ENCODE assay signal across 17 cellular contexts in the genomic region with DNA sequence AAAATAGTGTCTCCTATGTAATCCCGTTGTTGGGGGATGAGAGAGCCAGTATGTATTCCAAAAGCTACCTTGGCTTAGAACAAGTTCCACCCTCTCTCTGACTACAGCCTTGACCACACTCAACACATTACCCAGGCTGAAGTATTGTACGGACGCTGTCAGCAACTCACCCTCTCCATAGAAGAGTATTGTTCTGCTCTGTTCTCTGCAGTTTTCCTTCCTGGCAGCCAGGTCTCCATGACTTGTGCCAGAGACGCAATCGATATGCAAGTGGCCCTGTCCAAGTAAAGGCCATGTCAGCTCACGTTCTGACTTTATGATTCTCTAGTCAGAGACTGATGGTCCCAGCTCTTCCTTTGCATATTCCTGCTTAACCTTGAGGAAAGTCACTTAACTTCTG.
"Had no signal": no experiment of that assay in that cellular context is flagged by ENCODE, and none has a peak within 500 bp of the region (broad histone marks: within the 10 kb centered on the region; RNA-seq: fewer than 3 reads in every experiment).

No MANE protein-coding gene starts in this region.

- H3K27me3 ChIP-seq: hepatocyte had no signal

- H3K27ac ChIP-seq: coronary artery, dorsolateral prefrontal cortex, esophagus muscularis mucosa, foreskin keratinocyte, gastroesophageal sphincter, heart left ventricle, hepatocyte, left ventricle myocardium inferior, lower lobe of right lung had no signal

- DNase-seq: dermis blood vessel endothelial cell; dorsolateral prefrontal cortex; effector CD4-positive, alpha-beta T cell; effector memory CD4-positive, alpha-beta T cell; foreskin keratinocyte; heart left ventricle; hypothalamus; left cardiac atrium; left ventricle myocardium inferior; lower lobe of right lung; mesenchymal stem cell; mucosa of descending colon; naive B cell had no signal

- H3K36me3 ChIP-seq: esophagus muscularis mucosa, gastroesophageal sphincter, heart left ventricle, left ventricle myocardium inferior, lower lobe of right lung had no signal

- H3K4me1 ChIP-seq: foreskin keratinocyte, left ventricle myocardium inferior, lower lobe of right lung had no signal

- H3K9me3 ChIP-seq: gastroesophageal sphincter, left ventricle myocardium inferior, lower lobe of right lung, mucosa of descending colon had no signal

- ATAC-seq: foreskin keratinocyte, gastroesophageal sphincter, left cardiac atrium, lower lobe of right lung, mucosa of descending colon had no signal

- H3K4me3 ChIP-seq: coronary artery, dorsolateral prefrontal cortex, esophagus muscularis mucosa, gastroesophageal sphincter, heart left ventricle, hepatocyte, left ventricle myocardium inferior, lower lobe of right lung, mucosa of descending colon had no signal
